In genomic region chr1:112718691-112719418, GRCh38 we compare ENCODE assay signal across 1 cellular context.
TF ChIP-seq lines count a peak whose summit lies in the region.

No MANE protein-coding gene starts in this region.

TF ChIP-seq in HepG2, 621 proteins besides CTCF, POLR2A, EP300 and RAD21 (continues in another document):
- TF ChIP-seq CSRNP1 (CRISPR knock-in tag; IDR thresholded peaks at IDR 0.05): no peak
- TF ChIP-seq, protein P1, sequence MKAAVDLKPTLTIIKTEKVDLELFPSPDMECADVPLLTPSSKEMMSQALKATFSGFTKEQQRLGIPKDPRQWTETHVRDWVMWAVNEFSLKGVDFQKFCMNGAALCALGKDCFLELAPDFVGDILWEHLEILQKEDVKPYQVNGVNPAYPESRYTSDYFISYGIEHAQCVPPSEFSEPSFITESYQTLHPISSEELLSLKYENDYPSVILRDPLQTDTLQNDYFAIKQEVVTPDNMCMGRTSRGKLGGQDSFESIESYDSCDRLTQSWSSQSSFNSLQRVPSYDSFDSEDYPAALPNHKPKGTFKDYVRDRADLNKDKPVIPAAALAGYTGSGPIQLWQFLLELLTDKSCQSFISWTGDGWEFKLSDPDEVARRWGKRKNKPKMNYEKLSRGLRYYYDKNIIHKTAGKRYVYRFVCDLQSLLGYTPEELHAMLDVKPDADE (CRISPR knock-in tag; IDR thresholded peaks at IDR 0.05): no peak
- TF ChIP-seq ZNF563 (CRISPR knock-in tag; IDR thresholded peaks at IDR 0.05): peak; percentile 43; the same call in 1 of the 2 replicates
- TF ChIP-seq NONO (IDR thresholded peaks at IDR 0.05): no peak
- TF ChIP-seq NONO (CRISPR knock-in tag; conservative IDR thresholded peaks at IDR 0.05): 0 out of 2 replicates have a peak, but pooled peaks have one; percentile 38
- TF ChIP-seq BHLHE40 (IDR thresholded peaks at IDR 0.05; ENCODE audit: low read length): 0 out of 2 replicates have a peak, but pooled peaks have one; percentile 12
- TF ChIP-seq, protein P2, sequence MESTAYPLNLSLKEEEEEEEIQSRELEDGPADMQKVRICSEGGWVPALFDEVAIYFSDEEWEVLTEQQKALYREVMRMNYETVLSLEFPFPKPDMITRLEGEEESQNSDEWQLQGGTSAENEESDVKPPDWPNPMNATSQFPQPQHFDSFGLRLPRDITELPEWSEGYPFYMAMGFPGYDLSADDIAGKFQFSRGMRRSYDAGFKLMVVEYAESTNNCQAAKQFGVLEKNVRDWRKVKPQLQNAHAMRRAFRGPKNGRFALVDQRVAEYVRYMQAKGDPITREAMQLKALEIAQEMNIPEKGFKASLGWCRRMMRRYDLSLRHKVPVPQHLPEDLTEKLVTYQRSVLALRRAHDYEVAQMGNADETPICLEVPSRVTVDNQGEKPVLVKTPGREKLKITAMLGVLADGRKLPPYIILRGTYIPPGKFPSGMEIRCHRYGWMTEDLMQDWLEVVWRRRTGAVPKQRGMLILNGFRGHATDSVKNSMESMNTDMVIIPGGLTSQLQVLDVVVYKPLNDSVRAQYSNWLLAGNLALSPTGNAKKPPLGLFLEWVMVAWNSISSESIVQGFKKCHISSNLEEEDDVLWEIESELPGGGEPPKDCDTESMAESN (CRISPR knock-in tag; conservative IDR thresholded peaks at IDR 0.05): no peak
- TF ChIP-seq FOXO4 (CRISPR knock-in tag; conservative IDR thresholded peaks at IDR 0.05): 0 out of 2 replicates have a peak, but pooled peaks have one; percentile 30
- TF ChIP-seq ETV5 (CRISPR knock-in tag; IDR thresholded peaks at IDR 0.05; ENCODE audit: borderline replicate concordance): peak; percentile 61
- peak; percentile 49; the same call in 1 of the 2 replicates for TF ChIP-seq KDM2A (CRISPR knock-in tag; IDR thresholded peaks at IDR 0.05; ENCODE audit: borderline replicate concordance, low read depth)
- peak; percentile 62 for TF ChIP-seq GABPB1 (CRISPR knock-in tag; IDR thresholded peaks at IDR 0.05)
- TF ChIP-seq CENPT (CRISPR knock-in tag; IDR thresholded peaks at IDR 0.05; ENCODE audit: low read depth): 0 out of 2 replicates have a peak, but pooled peaks have one; percentile 32
- TF ChIP-seq, protein P3, sequence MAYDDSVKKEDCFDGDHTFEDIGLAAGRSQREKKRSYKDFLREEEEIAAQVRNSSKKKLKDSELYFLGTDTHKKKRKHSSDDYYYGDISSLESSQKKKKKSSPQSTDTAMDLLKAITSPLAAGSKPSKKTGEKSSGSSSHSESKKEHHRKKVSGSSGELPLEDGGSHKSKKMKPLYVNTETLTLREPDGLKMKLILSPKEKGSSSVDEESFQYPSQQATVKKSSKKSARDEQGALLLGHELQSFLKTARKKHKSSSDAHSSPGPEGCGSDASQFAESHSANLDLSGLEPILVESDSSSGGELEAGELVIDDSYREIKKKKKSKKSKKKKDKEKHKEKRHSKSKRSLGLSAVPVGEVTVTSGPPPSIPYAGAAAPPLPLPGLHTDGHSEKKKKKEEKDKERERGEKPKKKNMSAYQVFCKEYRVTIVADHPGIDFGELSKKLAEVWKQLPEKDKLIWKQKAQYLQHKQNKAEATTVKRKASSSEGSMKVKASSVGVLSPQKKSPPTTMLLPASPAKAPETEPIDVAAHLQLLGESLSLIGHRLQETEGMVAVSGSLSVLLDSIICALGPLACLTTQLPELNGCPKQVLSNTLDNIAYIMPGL (CRISPR knock-in tag; IDR thresholded peaks at IDR 0.05; ENCODE audit: borderline replicate concordance in 1 of 2, low read depth in 1 of 2): 0 out of 4 replicates have a peak, but pooled peaks of 1 of the 2 experiments have one; percentile 35
- TF ChIP-seq STAG1 (CRISPR knock-in tag; IDR thresholded peaks at IDR 0.05): peak; percentile 58
- TF ChIP-seq EHMT2 (IDR thresholded peaks at IDR 0.05; ENCODE audit: borderline replicate concordance, low read depth, low read length): no peak
- no peak for TF ChIP-seq ZNF558 (CRISPR knock-in tag; IDR thresholded peaks at IDR 0.05; ENCODE audit: borderline replicate concordance)
- no peak for TF ChIP-seq JUND (CRISPR knock-in tag; IDR thresholded peaks at IDR 0.05)
- no peak for TF ChIP-seq ZNF3 (CRISPR knock-in tag; IDR thresholded peaks at IDR 0.05)
- peak; percentile 23 for TF ChIP-seq HNRNPLL (IDR thresholded peaks at IDR 0.05; ENCODE audit: low read depth, low read length, poor library complexity, severe bottlenecking)
- TF ChIP-seq ZNF83 (CRISPR knock-in tag; IDR thresholded peaks at IDR 0.05; ENCODE audit: borderline replicate concordance): no peak
- no peak for TF ChIP-seq CENPBD1 (CRISPR knock-in tag; IDR thresholded peaks at IDR 0.05; ENCODE audit: borderline replicate concordance, low read depth)
- TF ChIP-seq SMARCE1 (IDR thresholded peaks at IDR 0.05; ENCODE audit: borderline replicate concordance): no peak
- TF ChIP-seq XRCC5 (optimal IDR thresholded peaks at IDR 0.05; ENCODE audit: low read length): peak; percentile 77
- TF ChIP-seq ZNF253 (CRISPR knock-in tag; IDR thresholded peaks at IDR 0.05; ENCODE audit: borderline replicate concordance): 0 out of 2 replicates have a peak, but pooled peaks have one; percentile 35
- peak; percentile 37; the same call in 1 of the 2 replicates for TF ChIP-seq ZSCAN21 (CRISPR knock-in tag; IDR thresholded peaks at IDR 0.05; ENCODE audit: borderline replicate concordance)
- no peak for TF ChIP-seq ZNF850 (CRISPR knock-in tag; conservative IDR thresholded peaks at IDR 0.05)
- TF ChIP-seq ZNF619 (CRISPR knock-in tag; IDR thresholded peaks at IDR 0.05): no peak
- TF ChIP-seq SNRNP70 (IDR thresholded peaks at IDR 0.05; ENCODE audit: low read depth, low read length): no peak
- TF ChIP-seq HIC2 (CRISPR knock-in tag; IDR thresholded peaks at IDR 0.05; ENCODE audit: low read depth): peak; percentile 80
- no peak for TF ChIP-seq MXD1 (CRISPR knock-in tag; IDR thresholded peaks at IDR 0.05)
- 0 out of 2 replicates have a peak, but pooled peaks have one; percentile 12 for TF ChIP-seq ZNF768 (CRISPR knock-in tag; IDR thresholded peaks at IDR 0.05)
- TF ChIP-seq ARNT2 (CRISPR knock-in tag; IDR thresholded peaks at IDR 0.05; ENCODE audit: low read depth): 0 out of 2 replicates have a peak, but pooled peaks have one; percentile 24
- no peak for TF ChIP-seq ZNF672 (CRISPR knock-in tag; IDR thresholded peaks at IDR 0.05)
- TF ChIP-seq, protein P4, sequence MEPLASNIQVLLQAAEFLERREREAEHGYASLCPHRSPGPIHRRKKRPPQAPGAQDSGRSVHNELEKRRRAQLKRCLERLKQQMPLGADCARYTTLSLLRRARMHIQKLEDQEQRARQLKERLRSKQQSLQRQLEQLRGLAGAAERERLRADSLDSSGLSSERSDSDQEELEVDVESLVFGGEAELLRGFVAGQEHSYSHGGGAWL (CRISPR knock-in tag; IDR thresholded peaks at IDR 0.05): peak; percentile 36; the same call in 1 of the 2 replicates
- no peak for TF ChIP-seq SIX4 (CRISPR knock-in tag; IDR thresholded peaks at IDR 0.05)
- peak; percentile 49 for TF ChIP-seq ZNF687 (CRISPR knock-in tag; IDR thresholded peaks at IDR 0.05)
- no peak for TF ChIP-seq ZNF30 (CRISPR knock-in tag; IDR thresholded peaks at IDR 0.05)
- TF ChIP-seq, protein P5, sequence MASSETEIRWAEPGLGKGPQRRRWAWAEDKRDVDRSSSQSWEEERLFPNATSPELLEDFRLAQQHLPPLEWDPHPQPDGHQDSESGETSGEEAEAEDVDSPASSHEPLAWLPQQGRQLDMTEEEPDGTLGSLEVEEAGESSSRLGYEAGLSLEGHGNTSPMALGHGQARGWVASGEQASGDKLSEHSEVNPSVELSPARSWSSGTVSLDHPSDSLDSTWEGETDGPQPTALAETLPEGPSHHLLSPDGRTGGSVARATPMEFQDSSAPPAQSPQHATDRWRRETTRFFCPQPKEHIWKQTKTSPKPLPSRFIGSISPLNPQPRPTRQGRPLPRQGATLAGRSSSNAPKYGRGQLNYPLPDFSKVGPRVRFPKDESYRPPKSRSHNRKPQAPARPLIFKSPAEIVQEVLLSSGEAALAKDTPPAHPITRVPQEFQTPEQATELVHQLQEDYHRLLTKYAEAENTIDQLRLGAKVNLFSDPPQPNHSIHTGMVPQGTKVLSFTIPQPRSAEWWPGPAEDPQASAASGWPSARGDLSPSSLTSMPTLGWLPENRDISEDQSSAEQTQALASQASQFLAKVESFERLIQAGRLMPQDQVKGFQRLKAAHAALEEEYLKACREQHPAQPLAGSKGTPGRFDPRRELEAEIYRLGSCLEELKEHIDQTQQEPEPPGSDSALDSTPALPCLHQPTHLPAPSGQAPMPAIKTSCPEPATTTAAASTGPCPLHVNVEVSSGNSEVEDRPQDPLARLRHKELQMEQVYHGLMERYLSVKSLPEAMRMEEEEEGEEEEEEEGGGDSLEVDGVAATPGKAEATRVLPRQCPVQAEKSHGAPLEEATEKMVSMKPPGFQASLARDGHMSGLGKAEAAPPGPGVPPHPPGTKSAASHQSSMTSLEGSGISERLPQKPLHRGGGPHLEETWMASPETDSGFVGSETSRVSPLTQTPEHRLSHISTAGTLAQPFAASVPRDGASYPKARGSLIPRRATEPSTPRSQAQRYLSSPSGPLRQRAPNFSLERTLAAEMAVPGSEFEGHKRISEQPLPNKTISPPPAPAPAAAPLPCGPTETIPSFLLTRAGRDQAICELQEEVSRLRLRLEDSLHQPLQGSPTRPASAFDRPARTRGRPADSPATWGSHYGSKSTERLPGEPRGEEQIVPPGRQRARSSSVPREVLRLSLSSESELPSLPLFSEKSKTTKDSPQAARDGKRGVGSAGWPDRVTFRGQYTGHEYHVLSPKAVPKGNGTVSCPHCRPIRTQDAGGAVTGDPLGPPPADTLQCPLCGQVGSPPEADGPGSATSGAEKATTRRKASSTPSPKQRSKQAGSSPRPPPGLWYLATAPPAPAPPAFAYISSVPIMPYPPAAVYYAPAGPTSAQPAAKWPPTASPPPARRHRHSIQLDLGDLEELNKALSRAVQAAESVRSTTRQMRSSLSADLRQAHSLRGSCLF (CRISPR knock-in tag; IDR thresholded peaks at IDR 0.05; ENCODE audit: borderline replicate concordance): no peak
